Comparison of ENCODE assay signal across 8 cellular contexts in genomic region chr14:75418779-75419768, GRCh38. TPM values are rescaled to one million over a fixed set of nuclear protein-coding genes. Genes with fewer than 3 reads are reported as not detected.
DNase-seq lines count a peak whose midpoint lies in the region; ATAC-seq and TF ChIP-seq lines count a peak whose summit lies in the region.

No MANE protein-coding gene starts in this region.

- no peak for TF ChIP-seq POLR2A in vagina (IDR thresholded peaks at IDR 0.05)

- no peaks in the 10 kb centered on the region for H3K4me1 ChIP-seq in vagina

- no peak overlapping the region for H3K27ac ChIP-seq in vagina

- H3K36me3 ChIP-seq in vagina, result no peaks in the 10 kb centered on the region

- H3K4me3 ChIP-seq in choroid plexus epithelial cell (ENCODE audit: low read depth, low read length) (no peak overlapping the region), vagina (no peak overlapping the region)

- TF ChIP-seq CTCF in choroid plexus epithelial cell (conservative IDR thresholded peaks at IDR 0.05; ENCODE audit: low read depth, low read length) (no peak), omental fat pad (IDR thresholded peaks at IDR 0.05) (no peak), vagina (IDR thresholded peaks at IDR 0.05) (no peak)

- no peaks in the 10 kb centered on the region for H3K27me3 ChIP-seq in vagina

- ATAC-seq in GM21576 (IDR thresholded peaks at IDR 0.05; ENCODE audit: unreplicated experiment) (peak; percentile 79), omental fat pad (ENCODE audit: low FRiP score) (peak; percentile 62), HG03457 (IDR thresholded peaks at IDR 0.05; ENCODE audit: unreplicated experiment) (no peak)

- H3K9me3 ChIP-seq in vagina, result no peaks in the 10 kb centered on the region

- DNase-seq in D341Med (ENCODE audit: low spot score), result peak; percentile 62
- peak; percentile 68 for DNase-seq in NOMO-1 treated with DMSO at 0.1 percent for 48 hours (lab: John Stamatoyannopoulos, UW; ENCODE audit: unreplicated experiment)
- DNase-seq in choroid plexus epithelial cell (ENCODE audit: low read depth), result peak; percentile 65
- no peak for DNase-seq in omental fat pad (ENCODE audit: low spot score)
- no peak for DNase-seq in vagina (ENCODE audit: extremely low spot score in 2 of 2)
- no peak for DNase-seq in NCI-H748 treated with DMSO at 0.1 percent for 48 hours (lab: John Stamatoyannopoulos, UW)

- intact Hi-C loops in vagina (cut with DNase I), result no loop called here

RNA-seq across cellular contexts. Expression of gene JDP2, which starts 8.7 kb away (rescaled TPM):
- 100 to 1,000 TPM in 1 of 4 donors, 10 to 100 TPM in 3; 59.7 to 141 (median 78.4) TPM for total RNA-seq in omental fat pad
- 66.5 TPM for total RNA-seq in vagina

Comparison
In these comparisons a context has a peak if more than half of its experiments do, and no peak if none do; other contexts are left out.
1. DNase-seq: peak in D341Med (single experiment), NOMO-1 treated with DMSO at 0.1 percent for 48 hours (single experiment) and choroid plexus epithelial cell (single experiment); none in omental fat pad (single experiment), vagina (0 of 2) and NCI-H748 treated with DMSO at 0.1 percent for 48 hours (single experiment).